ENCODE assay signal across 24 cellular contexts in genomic region chr1:229295745-229296144, GRCh38.
"Had no signal": no experiment of that assay in that cellular context is flagged by ENCODE, and none has a peak within 500 bp of the region (broad histone marks: within the 10 kb centered on the region; RNA-seq: fewer than 3 reads in every experiment).

No MANE protein-coding gene starts in this region.

- H3K27me3 ChIP-seq: breast epithelium, neural progenitor cell, tibial artery had no signal

- H3K9me3 Mint-ChIP-seq: activated T-helper 2 cell treated with anti-CD3 and anti-CD28 coated beads, Interferon-gamma antibody, Interleukin-2, Interleukin-4, amounts not matched to agents 10 μg/mL and 5 μg/mL and 100 μg/mL, durations not matched to agents 14 hours and 24 hours and 36 hours; neural progenitor cell; T-cell had no signal

- H3K27ac Mint-ChIP-seq: activated naive CD8-positive, alpha-beta T cell treated with anti-CD3 and anti-CD28 coated beads for 36 hours; activated T-cell treated with anti-CD3 and anti-CD28 coated beads, Interleukin-2, amount 50 U/mL, for 24 hours; neural progenitor cell; stimulated activated naive CD8-positive, alpha-beta T cell treated with anti-CD3 and anti-CD28 coated beads, Interleukin-15, Interleukin-2, amounts not matched to agents 100 ng/mL and 50 ng/mL, for 24 hours; T-cell had no signal

- H3K4me2 ChIP-seq: neural progenitor cell had no signal

- DNase-seq: activated CD4-positive, alpha-beta T cell treated with anti-CD3 and anti-CD28 coated beads, Interleukin-2, amount 50 U/mL, for 4 hours; activated CD8-positive, alpha-beta memory T cell treated with anti-CD3 and anti-CD28 coated beads for 24 hours; activated CD8-positive, alpha-beta memory T cell treated with anti-CD3 and anti-CD28 coated beads, Interleukin-2, amount 50 U/mL, for 4 hours; activated naive CD4-positive, alpha-beta T cell treated with Interleukin-2 at 50 U/mL for 16 hours; activated naive CD8-positive, alpha-beta T cell treated with anti-CD3 and anti-CD28 coated beads for 36 hours; activated T-cell treated with anti-CD3 and anti-CD28 coated beads, Interleukin-2, amount 50 U/mL, for 24 hours; effector CD4-positive, alpha-beta T cell; erythroblast; foreskin melanocyte; glutamatergic neuron; lower lobe of right lung; naive thymus-derived CD4-positive, alpha-beta T cell; retina; stimulated activated CD4-positive, alpha-beta T cell treated with anti-CD3 and anti-CD28 coated beads, Interleukin-1b, Interleukin-23, amount 100 ng/mL, for 48 hours; T-cell; tibial artery had no signal

- H3K27ac ChIP-seq: breast epithelium, lower lobe of right lung, neural progenitor cell, tibial artery had no signal

- H2AFZ ChIP-seq: neural progenitor cell had no signal

- FAIRE-seq: endometrium, islet of Langerhans, TTC549, urothelium cell line had no signal

- H3K4me3 Mint-ChIP-seq: activated naive CD8-positive, alpha-beta T cell treated with anti-CD3 and anti-CD28 coated beads for 36 hours; activated T-cell treated with anti-CD3 and anti-CD28 coated beads, Interleukin-2, amount 50 U/mL, for 24 hours; naive thymus-derived CD4-positive, alpha-beta T cell; neural progenitor cell; stimulated activated naive CD8-positive, alpha-beta T cell treated with anti-CD3 and anti-CD28 coated beads, Interleukin-15, Interleukin-2, amounts not matched to agents 100 ng/mL and 50 ng/mL, for 24 hours; T-cell had no signal

- H3K9me3 ChIP-seq: breast epithelium, lower lobe of right lung, tibial artery had no signal

- ATAC-seq: lower lobe of right lung; naive thymus-derived CD4-positive, alpha-beta T cell; T-cell had no signal

- H3K4me1 ChIP-seq: breast epithelium, lower lobe of right lung, neural progenitor cell, tibial artery had no signal

- H3K4me3 ChIP-seq: breast epithelium, lower lobe of right lung, neural progenitor cell, tibial artery had no signal

- H3K27me3 Mint-ChIP-seq: activated naive CD8-positive, alpha-beta T cell treated with anti-CD3 and anti-CD28 coated beads for 36 hours; activated T-cell treated with anti-CD3 and anti-CD28 coated beads, Interleukin-2, amount 50 U/mL, for 24 hours; naive thymus-derived CD4-positive, alpha-beta T cell; stimulated activated naive CD8-positive, alpha-beta T cell treated with anti-CD3 and anti-CD28 coated beads, Interleukin-15, Interleukin-2, amounts not matched to agents 100 ng/mL and 50 ng/mL, for 24 hours; T-cell had no signal

- H3K9ac ChIP-seq: neural progenitor cell had no signal

- H3K4me1 Mint-ChIP-seq: activated naive CD8-positive, alpha-beta T cell treated with anti-CD3 and anti-CD28 coated beads for 36 hours; neural progenitor cell had no signal
